In genomic region chr20:31572701-31573554, GRCh38 we compare ENCODE assay signal across 8 cellular contexts. TPM values are rescaled to one million over a fixed set of nuclear protein-coding genes. Genes with fewer than 3 reads are reported as not detected.
A peak's percentile ranks its signal among the peaks of the same experiment; 100 is the strongest.
DNase-seq lines count a peak whose midpoint lies in the region; ATAC-seq and TF ChIP-seq lines count a peak whose summit lies in the region.

No MANE protein-coding gene starts in this region.

- H3K9me3 Mint-ChIP-seq in endodermal cell: peaks cover 1% of the 10 kb centered on the region
- no peaks in the 10 kb centered on the region for H3K9me3 Mint-ChIP-seq in mesothelial cell of epicardium

- H3K27ac Mint-ChIP-seq in endodermal cell: peak overlapping the region; percentile 99
- peak overlapping the region; percentile 99 for H3K27ac Mint-ChIP-seq in mesothelial cell of epicardium

- no peaks in the 10 kb centered on the region for H3K9me3 ChIP-seq in endodermal cell (ENCODE audit: control insufficient read depth, low read length)

- ATAC-seq in GM21390 (IDR thresholded peaks at IDR 0.05; ENCODE audit: unreplicated experiment): peak; percentile 91

- peaks cover 10% of the 10 kb centered on the region for H3K36me3 Mint-ChIP-seq in endodermal cell (ENCODE audit: low read depth)
- peaks cover 2% of the 10 kb centered on the region for H3K36me3 Mint-ChIP-seq in mesothelial cell of epicardium

- no peak for TF ChIP-seq CTCF in endodermal cell (conservative IDR thresholded peaks at IDR 0.05)
- TF ChIP-seq CTCF in mesothelial cell of epicardium (IDR thresholded peaks at IDR 0.05; ENCODE audit: unreplicated experiment): no peak

- H3K4me3 Mint-ChIP-seq in endodermal cell (peak overlapping the region; percentile 75), mesothelial cell of epicardium (peak overlapping the region; percentile 68)

- peak overlapping the region; percentile 69 for H3K9ac ChIP-seq in endodermal cell (ENCODE audit: extremely low read depth, low read length, poor library complexity, severe bottlenecking)

- H3K27me3 ChIP-seq in endodermal cell (ENCODE audit: control insufficient read depth, insufficient read depth, low read length, poor library complexity, severe bottlenecking): no peaks in the 10 kb centered on the region

- H3K27me3 Mint-ChIP-seq in endodermal cell (ENCODE audit: insufficient read depth): no peaks in the 10 kb centered on the region
- no peaks in the 10 kb centered on the region for H3K27me3 Mint-ChIP-seq in mesothelial cell of epicardium (ENCODE audit: low read depth)

- WGBS in endodermal cell (ENCODE audit: insufficient coverage in 1 of 2, insufficient read length in 1 of 2), 2 experiments: 3 to 9% methylated on average over 16 to 63 of the region's 63 CpGs

- peaks cover 18% of the 10 kb centered on the region for H3K36me3 ChIP-seq in endodermal cell (ENCODE audit: control insufficient read depth, insufficient read depth, low read length)

- peak overlapping the region; percentile 79 for H3K4me3 ChIP-seq in endodermal cell (ENCODE audit: low read length)

- no peaks in the 10 kb centered on the region for H3K4me1 ChIP-seq in endodermal cell (ENCODE audit: control insufficient read depth, insufficient read depth, low read length)

- H3K27ac ChIP-seq in endodermal cell (ENCODE audit: low read depth, low read length): peak overlapping the region; percentile 95

- H3K4me1 Mint-ChIP-seq in endodermal cell (peaks cover 61% of the 10 kb centered on the region), mesothelial cell of epicardium (peaks cover 59% of the 10 kb centered on the region)

- DNase-seq in COR-L47 (lab: John Stamatoyannopoulos, UW): peak; percentile 100
- DNase-seq in HUDEP-2 (lab: John Stamatoyannopoulos, UW; ENCODE audit: unreplicated experiment in 76 of 76): peak in 75 of 76 experiments; percentile 60 to 97 (median 91)
- DNase-seq in NOMO-1 treated with dmso at 0.1 percent for 144 hours (lab: John Stamatoyannopoulos, UW; ENCODE audit: unreplicated experiment): peak; percentile 87
- DNase-seq in activated CD8-positive, alpha-beta memory T cell treated with anti-CD3 and anti-CD28 coated beads, Interleukin-2, amount 50 U/mL, for 24 hours (ENCODE audit: extremely low read depth): peak; percentile 49
- peak; percentile 99 for DNase-seq in endodermal cell
- peak; percentile 95 to 96 for DNase-seq in mesothelial cell of epicardium (ENCODE audit: low spot score in 2 of 2, unreplicated experiment in 2 of 2)
- peak; percentile 62 to 80 for DNase-seq in stimulated activated CD8-positive, alpha-beta memory T cell treated with anti-CD3 and anti-CD28 coated beads, Interleukin-15, amount 100 ng/mL, for 4 hours (ENCODE audit: low read depth in 2 of 2)

RNA-seq across cellular contexts. Expression of gene ID1, which starts 32.2 kb away (rescaled TPM):
- total RNA-seq in endodermal cell: 100 to 1,000 TPM; 380 to 447 TPM
- polyA plus RNA-seq in endodermal cell (2013, experiment 1 of 2): 223 TPM
- 194 TPM for polyA plus RNA-seq in endodermal cell (2013, experiment 2 of 2)
- total RNA-seq in mesothelial cell of epicardium: 374 to 378 TPM (median 377 TPM) in 3 replicates

RNA-seq across cellular contexts. Expression of gene HM13, which starts 58.7 kb away (rescaled TPM):
- total RNA-seq in endodermal cell (100 to 1,000 TPM; 120 to 206 TPM), mesothelial cell of epicardium (140 to 143 TPM (median 140 TPM) in 3 replicates)
- polyA plus RNA-seq in endodermal cell (2013, experiment 1 of 2): 85.1 TPM
- polyA plus RNA-seq in endodermal cell (2013, experiment 2 of 2): 81.4 TPM

Comparison
In these comparisons a context has a peak if more than half of its experiments do, and no peak if none do; other contexts are left out.
1. Peak in every context shown above with its lines: DNase-seq, ATAC-seq, H3K4me3 ChIP-seq and H3K27ac ChIP-seq.
2. DNase-seq: peak in every context shown above with its lines; median percentile 100 in COR-L47; 99 in endodermal cell; 96 in mesothelial cell of epicardium; 91 in HUDEP-2; 87 in NOMO-1 treated with dmso at 0.1 percent for 144 hours; 71 in stimulated activated CD8-positive, alpha-beta memory T cell treated with anti-CD3 and anti-CD28 coated beads, Interleukin-15, amount 100 ng/mL, for 4 hours; 49 in activated CD8-positive, alpha-beta memory T cell treated with anti-CD3 and anti-CD28 coated beads, Interleukin-2, amount 50 U/mL, for 24 hours.